In the genomic region with DNA sequence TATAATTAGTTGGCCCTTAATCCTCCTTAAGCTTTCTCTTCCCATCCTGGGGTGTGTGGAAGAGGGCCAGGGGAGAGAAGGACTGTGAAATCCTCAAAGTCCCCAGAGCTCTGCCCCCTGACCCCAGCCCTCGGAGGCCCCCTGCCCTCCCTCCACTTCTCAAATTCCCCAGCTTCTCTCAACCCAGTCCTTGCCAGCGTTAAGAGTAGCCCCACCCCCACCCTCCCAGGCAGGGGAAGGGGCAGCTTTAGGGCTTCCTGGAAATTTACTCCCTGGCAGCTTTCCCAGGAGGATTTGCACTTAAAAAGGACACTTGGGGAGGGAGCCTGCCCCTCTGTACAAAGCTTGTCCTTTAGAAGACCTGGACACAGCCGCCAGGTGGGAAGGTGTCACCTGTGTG, we compare ENCODE assay signal across 15 cellular contexts. TPM values are rescaled to one million over a fixed set of nuclear protein-coding genes. Genes with fewer than 3 reads are reported as not detected.
DNase-seq lines count a peak whose midpoint lies in the region; ATAC-seq lines count a peak whose summit lies in the region.
"Had no signal": no experiment of that assay in that cellular context is flagged by ENCODE, and none has a peak within 500 bp of the region (broad histone marks: within the 10 kb centered on the region; RNA-seq: fewer than 3 reads in every experiment).

No MANE protein-coding gene starts in this region.

- CTCF ChIA-PET in activated CD8-positive, alpha-beta memory T cell treated with anti-CD3 and anti-CD28 coated beads, Interleukin-2, amount 10 ng/mL, durations not matched to agents 7 days and 5 days (lab: Charles Lee): interaction anchor here (1.3 to 2.1 kb wide), 5 partner anchors 9 to 58 kb away, joined by 3 to 11 read pairs (median 5); no protein-coding TSS in a partner anchor

- H3K36me3 ChIP-seq in KOPT-K1 (ENCODE audit: insufficient read depth, low read length): no peaks in the 10 kb centered on the region
- H3K36me3 ChIP-seq: gastrocnemius medialis, MG63 had no signal

- DNase-seq in activated CD8-positive, alpha-beta memory T cell treated with anti-CD3 and anti-CD28 coated beads, Interleukin-2, amount 10 ng/mL, durations not matched to agents 7 days and 5 days: no peak
- DNase-seq in activated CD8-positive, alpha-beta memory T cell treated with anti-CD3 and anti-CD28 coated beads, Interleukin-2, amount 50 U/mL, for 4 hours: no peak
- DNase-seq in activated T-cell treated with anti-CD3 and anti-CD28 coated beads, Interleukin-2, amount 50 U/mL, for 72 hours: no peak
- peak; percentile 53 for DNase-seq in left kidney (ENCODE audit: low read depth, low spot score)
- no peak for DNase-seq in NOMO-1 treated with dmso at 0.1 percent for 144 hours (lab: John Stamatoyannopoulos, UW; ENCODE audit: unreplicated experiment)
- no peak for DNase-seq in DMS 273 treated with DMSO at 0.1 percent for 48 hours (lab: John Stamatoyannopoulos, UW)
- DNase-seq: cerebellar nuclear complex, gastrocnemius medialis, MG63, NCI-H2107, SIG-M5 had no signal

- no peak for ATAC-seq in activated CD8-positive, alpha-beta memory T cell treated with anti-CD3 and anti-CD28 coated beads, Interleukin-2, amount 10 ng/mL, durations not matched to agents 7 days and 5 days
- no peak for ATAC-seq in activated T-cell treated with anti-CD3 and anti-CD28 coated beads, Interleukin-2, amount 50 U/mL, for 72 hours (replicated peaks in 1 of 2)
- no peak for ATAC-seq in HG02970 (IDR thresholded peaks at IDR 0.05; ENCODE audit: low FRiP score, unreplicated experiment)
- ATAC-seq: gastrocnemius medialis had no signal

- H3K9me3 Mint-ChIP-seq in activated CD8-positive, alpha-beta memory T cell treated with anti-CD3 and anti-CD28 coated beads, Interleukin-2, amount 10 ng/mL, durations not matched to agents 7 days and 5 days (ENCODE audit: low read depth): peaks cover 3% of the 10 kb centered on the region
- no peaks in the 10 kb centered on the region for H3K9me3 Mint-ChIP-seq in activated T-cell treated with anti-CD3 and anti-CD28 coated beads, Interleukin-2, amount 50 U/mL, for 72 hours

- peak overlapping the region; percentile 89 for H3K27ac Mint-ChIP-seq in activated CD8-positive, alpha-beta memory T cell treated with anti-CD3 and anti-CD28 coated beads, Interleukin-2, amount 10 ng/mL, durations not matched to agents 7 days and 5 days
- H3K27ac Mint-ChIP-seq in activated T-cell treated with anti-CD3 and anti-CD28 coated beads, Interleukin-2, amount 50 U/mL, for 72 hours: no peak overlapping the region

- peaks cover 85% of the 10 kb centered on the region for H3K4me1 Mint-ChIP-seq in activated CD8-positive, alpha-beta memory T cell treated with anti-CD3 and anti-CD28 coated beads, Interleukin-2, amount 10 ng/mL, durations not matched to agents 7 days and 5 days
- H3K4me1 Mint-ChIP-seq in activated T-cell treated with anti-CD3 and anti-CD28 coated beads, Interleukin-2, amount 50 U/mL, for 72 hours (ENCODE audit: low read depth): peaks cover 81% of the 10 kb centered on the region

- H3K9me3 ChIP-seq in KOPT-K1 (ENCODE audit: insufficient read depth, low read length, poor library complexity, severe bottlenecking): no peaks in the 10 kb centered on the region
- H3K9me3 ChIP-seq: gastrocnemius medialis, MG63 had no signal

- peak overlapping the region; percentile 74 for H3K27ac ChIP-seq in KOPT-K1 (ENCODE audit: low read depth, low read length, poor library complexity, severe bottlenecking)
- H3K27ac ChIP-seq: gastrocnemius medialis had no signal

- H3K27me3 Mint-ChIP-seq in activated CD8-positive, alpha-beta memory T cell treated with anti-CD3 and anti-CD28 coated beads, Interleukin-2, amount 10 ng/mL, durations not matched to agents 7 days and 5 days: no peaks in the 10 kb centered on the region
- H3K27me3 Mint-ChIP-seq in activated T-cell treated with anti-CD3 and anti-CD28 coated beads, Interleukin-2, amount 50 U/mL, for 72 hours (ENCODE audit: low read depth): peaks cover 22% of the 10 kb centered on the region

- H3K4me3 Mint-ChIP-seq in activated CD8-positive, alpha-beta memory T cell treated with anti-CD3 and anti-CD28 coated beads, Interleukin-2, amount 10 ng/mL, durations not matched to agents 7 days and 5 days: no peak overlapping the region
- H3K4me3 Mint-ChIP-seq in activated T-cell treated with anti-CD3 and anti-CD28 coated beads, Interleukin-2, amount 50 U/mL, for 72 hours: peak overlapping the region; percentile 70 to 85

- peaks cover 32% of the 10 kb centered on the region for H3K36me3 Mint-ChIP-seq in activated CD8-positive, alpha-beta memory T cell treated with anti-CD3 and anti-CD28 coated beads, Interleukin-2, amount 10 ng/mL, durations not matched to agents 7 days and 5 days
- peaks cover 0 to 3% of the 10 kb centered on the region in 2 donors for H3K36me3 Mint-ChIP-seq in activated T-cell treated with anti-CD3 and anti-CD28 coated beads, Interleukin-2, amount 50 U/mL, for 72 hours (ENCODE audit: insufficient read depth in 2 of 2)

RNA-seq across cellular contexts. Expression of a gene that starts 11.8 kb away (rescaled TPM):
- total RNA-seq in activated CD8-positive, alpha-beta memory T cell treated with anti-CD3 and anti-CD28 coated beads, Interleukin-2, amount 10 ng/mL, durations not matched to agents 7 days and 5 days: 10 to 100 TPM in 1 of 2 experiments, 1 to 10 TPM in 1; 5.9 to 12.7 TPM
- 10 to 100 TPM; 26.5 to 36.1 TPM for total RNA-seq in activated T-cell treated with anti-CD3 and anti-CD28 coated beads, Interleukin-2, amount 50 U/mL, for 72 hours
- total RNA-seq: HT1080, ureter had no signal
